Comparison of ENCODE assay signal across 23 cellular contexts in genomic region chr7:42596737-42597136, GRCh38.
A peak's percentile ranks its signal among the peaks of the same experiment; 100 is the strongest.
DNase-seq lines count a peak whose midpoint lies in the region; ATAC-seq, FAIRE-seq and TF ChIP-seq lines count a peak whose summit lies in the region.
"Had no signal": no experiment of that assay in that cellular context is flagged by ENCODE, and none has a peak within 500 bp of the region (broad histone marks: within the 10 kb centered on the region; RNA-seq: fewer than 3 reads in every experiment).

No MANE protein-coding gene starts in this region.

- intact Hi-C loops in MCF 10A (cut with micrococcal nuclease) (no loop called here), breast epithelium (cut with DNase I; ENCODE audit: low total_unique reads) (no loop called here)

- CTCF ChIA-PET in MCF 10A (lab: Yijun Ruan, JAX): interaction anchor here (0.6 to 1.0 kb wide), 2 partner anchors 96 to 557 kb away, joined by 3 read pairs; no protein-coding TSS in a partner anchor

- H3K4me1 Mint-ChIP-seq in MCF 10A (ENCODE audit: insufficient read depth, unreplicated experiment): peaks cover 15% of the 10 kb centered on the region
- H3K4me1 Mint-ChIP-seq: B cell; CD4-positive, CD25-positive, alpha-beta regulatory T cell had no signal

- H3K27ac ChIP-seq in breast epithelium (no peak overlapping the region), foreskin keratinocyte (no peak overlapping the region)
- H3K27ac ChIP-seq: 22Rv1, BLaER1, C4-2B had no signal

- peak; percentile 67 for FAIRE-seq in urothelium cell line (lab: Jason Lieb, UNC)
- FAIRE-seq: G401.6, GM12892, H54 had no signal

- no peak for TF ChIP-seq POLR2A in breast epithelium (IDR thresholded peaks at IDR 0.05)

- peaks cover 8% of the 10 kb centered on the region for H3K9me3 Mint-ChIP-seq in MCF 10A (ENCODE audit: unreplicated experiment)
- H3K9me3 Mint-ChIP-seq: HFFc6 had no signal

- ATAC-seq in foreskin keratinocyte (peak; percentile 73), GM21367 (IDR thresholded peaks at IDR 0.05; ENCODE audit: unreplicated experiment) (no peak), GM21423 (IDR thresholded peaks at IDR 0.05; ENCODE audit: unreplicated experiment) (no peak), HG02588 (IDR thresholded peaks at IDR 0.05; ENCODE audit: unreplicated experiment) (no peak)
- ATAC-seq: CD8-positive, alpha-beta T cell had no signal

- no peaks in the 10 kb centered on the region for H3K36me3 ChIP-seq in breast epithelium
- H3K36me3 ChIP-seq: BLaER1, HAP-1 had no signal

- H3K4me1 ChIP-seq in breast epithelium (no peaks in the 10 kb centered on the region), foreskin keratinocyte (peaks cover 15% of the 10 kb centered on the region)
- H3K4me1 ChIP-seq: BLaER1, Caco-2, HAP-1 had no signal

- H3K27me3 Mint-ChIP-seq in MCF 10A (ENCODE audit: insufficient read depth, unreplicated experiment): no peaks in the 10 kb centered on the region
- H3K27me3 Mint-ChIP-seq: B cell; CD4-positive, CD25-positive, alpha-beta regulatory T cell had no signal

- BruUV-seq in MCF 10A (replicated peaks; lab: Mats Ljungman, UMichigan): no TSS peak

- H3K27me3 ChIP-seq in breast epithelium: no peaks in the 10 kb centered on the region
- H3K27me3 ChIP-seq in foreskin keratinocyte: no peaks in the 10 kb centered on the region
- H3K27me3 ChIP-seq: BLaER1 had no signal

- H3K27ac Mint-ChIP-seq in MCF 10A (ENCODE audit: low read depth, unreplicated experiment): peak overlapping the region; percentile 85
- H3K27ac Mint-ChIP-seq: B cell; CD4-positive, CD25-positive, alpha-beta regulatory T cell; CD8-positive, alpha-beta T cell; HFFc6 had no signal

- no peak overlapping the region for H3K4me3 ChIP-seq in breast epithelium
- H3K4me3 ChIP-seq in epithelial cell of esophagus (ENCODE audit: low read length): no peak overlapping the region
- H3K4me3 ChIP-seq: BLaER1, HAP-1 had no signal

- TF ChIP-seq CTCF in MCF 10A (IDR thresholded peaks at IDR 0.05; ENCODE audit: unreplicated experiment) (no peak), breast epithelium (IDR thresholded peaks at IDR 0.05) (no peak), epithelial cell of esophagus (IDR thresholded peaks at IDR 0.05; ENCODE audit: insufficient read depth, low read depth, low read length, missing control alignments) (no peak), foreskin keratinocyte (conservative IDR thresholded peaks at IDR 0.05) (no peak)

- H3K36me3 Mint-ChIP-seq in MCF 10A (ENCODE audit: insufficient read depth, unreplicated experiment): no peaks in the 10 kb centered on the region
- H3K36me3 Mint-ChIP-seq: CD4-positive, CD25-positive, alpha-beta regulatory T cell; CD8-positive, alpha-beta T cell had no signal

- H3K9me3 ChIP-seq in breast epithelium: peaks cover 0 to 9% of the 10 kb centered on the region in 2 donors
- H3K9me3 ChIP-seq: Caco-2, HAP-1 had no signal

- POLR2A ChIA-PET in MCF 10A (lab: Yijun Ruan, JAX): interaction anchor here (0.8 to 2.5 kb wide), 12 partner anchors 10 to 656 kb away, joined by 3 to 19 read pairs (median 4); partner anchors contain the start of gene GLI3

- H3K4me3 Mint-ChIP-seq in MCF 10A (ENCODE audit: unreplicated experiment): no peak overlapping the region
- H3K4me3 Mint-ChIP-seq: B cell; CD4-positive, CD25-positive, alpha-beta regulatory T cell; CD8-positive, alpha-beta T cell; HFFc6 had no signal

- DNase-seq in MCF 10A (ENCODE audit: unreplicated experiment): peak; percentile 20
- DNase-seq in breast epithelium (ENCODE audit: low spot score in 2 of 2): no peak
- peak; percentile 62 for DNase-seq in epithelial cell of esophagus (ENCODE audit: low read depth)
- peak; percentile 71 to 74 for DNase-seq in foreskin keratinocyte
- DNase-seq in urothelium cell line (ENCODE audit: low spot score): no peak
- DNase-seq: Caco-2; CD4-positive, CD25-positive, alpha-beta regulatory T cell; CD8-positive, alpha-beta T cell; DMS153; DND-41; GOT3; HFFc6 had no signal

Comparison
In these comparisons a context has a peak if more than half of its experiments do, and no peak if none do; other contexts are left out.
1. DNase-seq: peak in MCF 10A (single experiment), epithelial cell of esophagus (single experiment) and foreskin keratinocyte (2 of 2); none in breast epithelium (0 of 2) and urothelium cell line (single experiment).